ENCODE assay signal across 22 cellular contexts in genomic region chr15:31467361-31467760, GRCh38.
"Had no signal": no experiment of that assay in that cellular context is flagged by ENCODE, and none has a peak within 500 bp of the region (broad histone marks: within the 10 kb centered on the region; RNA-seq: fewer than 3 reads in every experiment).

No MANE protein-coding gene starts in this region.

- H3K27ac ChIP-seq: breast epithelium, esophagus muscularis mucosa, left ventricle myocardium inferior, thyroid gland, upper lobe of right lung had no signal

- H3K27me3 ChIP-seq: thyroid gland, upper lobe of right lung had no signal

- H3K36me3 ChIP-seq: breast epithelium, esophagus muscularis mucosa, left ventricle myocardium inferior, thyroid gland, upper lobe of right lung had no signal

- ATAC-seq: activated CD4-positive, alpha-beta T cell treated with anti-CD3 and anti-CD28 coated beads for 36 hours; activated T-cell treated with anti-CD3 and anti-CD28 coated beads, Interleukin-2, amount 50 U/mL, for 4 hours; activated T-helper 17 cell treated with anti-CD3 and anti-CD28 coated beads, Interleukin-2, amount 50 U/mL, for 72 hours; mucosa of descending colon; natural killer cell treated with Interleukin-12 subunit alpha and Interleukin-12 subunit beta and Interleukin-15 and Interleukin-18, amount 100 ng/mL, for 72 hours; sciatic nerve; stimulated activated memory B cell treated with anti-CD40 and anti-IgM and Interleukin-4, amounts not matched to agents 10 μg/mL and 1 μg/mL and 100 μg/mL, for 72 hours; stimulated activated naive CD8-positive, alpha-beta T cell treated with anti-CD3 and anti-CD28 coated beads, Interleukin-15, amount 100 ng/mL, for 72 hours; T-helper 17 cell; upper lobe of right lung had no signal

- DNase-seq: activated CD4-positive, alpha-beta T cell treated with anti-CD3 and anti-CD28 coated beads for 36 hours; activated CD4-positive, alpha-beta T cell treated with anti-CD3 and anti-CD28 coated beads, Interleukin-2, amount 50 U/mL, for 4 hours; activated gamma-delta T cell treated with Interleukin-2 at 50 U/mL for 16 hours; activated T-cell treated with anti-CD3 and anti-CD28 coated beads, Interleukin-2, amount 50 U/mL, for 4 hours; foreskin melanocyte; left ventricle myocardium inferior; posterior cingulate gyrus; stimulated activated CD4-positive, alpha-beta T cell treated with anti-CD3 and anti-CD28 coated beads, Interleukin-4, amount 100 ng/mL, for 4 hours; stimulated activated CD8-positive, alpha-beta memory T cell treated with anti-CD3 and anti-CD28 coated beads, Interleukin-4, amount 100 ng/mL, for 48 hours; stimulated activated naive CD8-positive, alpha-beta T cell treated with anti-CD3 and anti-CD28 coated beads, Interleukin-15, amount 100 ng/mL, for 72 hours; T-helper 17 cell; T1000; thyroid gland; upper lobe of right lung had no signal

- H3K9me3 ChIP-seq: breast epithelium, esophagus muscularis mucosa, left ventricle myocardium inferior, mucosa of descending colon, thyroid gland, upper lobe of right lung had no signal

- H3K4me3 ChIP-seq: breast epithelium, esophagus muscularis mucosa, left ventricle myocardium inferior, mucosa of descending colon, skin epidermis, thyroid gland, upper lobe of right lung had no signal

- H3K4me1 ChIP-seq: breast epithelium had no signal
